ENCODE assay signal across 8 cellular contexts in genomic region chr1:66752000-66752592, GRCh38. TPM values are rescaled to one million over a fixed set of nuclear protein-coding genes. Genes with fewer than 3 reads are reported as not detected.
A peak's percentile ranks its signal among the peaks of the same experiment; 100 is the strongest.
DNase-seq lines count a peak whose midpoint lies in the region; ATAC-seq and TF ChIP-seq lines count a peak whose summit lies in the region.

Gene DYNLT5 (plus strand): TSS chr1:66752459. CDS start chr1:66754659, 2,200 bp downstream.

- no peak within 1 kb of the TSS for H3K9ac ChIP-seq in neural cell (ENCODE audit: low read length)

- peaks cover 13% of the 10 kb centered on the region for H3K4me1 Mint-ChIP-seq in activated CD8-positive, alpha-beta T cell treated with anti-CD3 and anti-CD28 coated beads, Interleukin-2, amount 10 ng/mL, durations not matched to agents 7 days and 5 days (ENCODE audit: low read depth)

- no peaks in the 10 kb centered on the region for H3K9me2 ChIP-seq in neural cell (ENCODE audit: insufficient read depth, low read length)

- no peaks in the 10 kb centered on the region for H3F3A ChIP-seq in neural cell (ENCODE audit: insufficient read depth, low read length, poor library complexity, severe bottlenecking)

- H3K27ac Mint-ChIP-seq in activated CD8-positive, alpha-beta T cell treated with anti-CD3 and anti-CD28 coated beads, Interleukin-2, amount 10 ng/mL, durations not matched to agents 7 days and 5 days = no peak within 1 kb of the TSS

- DNase-seq in stimulated activated CD4-positive, alpha-beta T cell treated with anti-CD3 and anti-CD28 coated beads, Interleukin-15, amount 100 ng/mL, for 24 hours = peak; percentile 34
- no peak for DNase-seq in stimulated activated CD4-positive, alpha-beta T cell treated with anti-CD3 and anti-CD28 coated beads, Interleukin-12 subunit alpha, Interleukin-12 subunit beta, amount 100 ng/mL, for 4 hours
- no peak for DNase-seq in activated CD8-positive, alpha-beta T cell treated with anti-CD3 and anti-CD28 coated beads, Interleukin-2, amount 10 ng/mL, durations not matched to agents 7 days and 5 days
- DNase-seq in HPDE6-E6E7 (ENCODE audit: extremely low spot score) (no peak), NCI-H128 (lab: John Stamatoyannopoulos, UW; ENCODE audit: unreplicated experiment) (no peak), SIG-M5 treated with dmso at 0.1 percent for 504 hours (lab: John Stamatoyannopoulos, UW; ENCODE audit: unreplicated experiment) (no peak)

- TF ChIP-seq POLR2A in gastroesophageal sphincter (IDR thresholded peaks at IDR 0.05) = no peak

- no peak within 1 kb of the TSS for H3K4me2 ChIP-seq in neural cell (ENCODE audit: low read length)

- H3K27me3 ChIP-seq in gastroesophageal sphincter (peaks cover 20% of the 10 kb centered on the region), neural cell (ENCODE audit: insufficient read depth, low read depth, low read length) (peaks cover 21% of the 10 kb centered on the region)

- H3K4me1 ChIP-seq in gastroesophageal sphincter = peaks cover 0 to 18% (median 0%) of the 10 kb centered on the region in 3 donors

- no peaks in the 10 kb centered on the region for H3K9me3 ChIP-seq in gastroesophageal sphincter
- H3K9me3 ChIP-seq in neural cell (ENCODE audit: low read length) = no peaks in the 10 kb centered on the region

- ATAC-seq in activated CD8-positive, alpha-beta T cell treated with anti-CD3 and anti-CD28 coated beads, Interleukin-2, amount 10 ng/mL, durations not matched to agents 7 days and 5 days = peak; percentile 61
- peak; percentile 50 for ATAC-seq in gastroesophageal sphincter

- no peaks in the 10 kb centered on the region for H4K20me1 ChIP-seq in neural cell (ENCODE audit: insufficient read depth)

- H3K79me2 ChIP-seq in neural cell (replicated peaks; ENCODE audit: insufficient read depth, low read length) = no peaks in the 10 kb centered on the region

- peaks cover 40% of the 10 kb centered on the region for H3K27me3 Mint-ChIP-seq in activated CD8-positive, alpha-beta T cell treated with anti-CD3 and anti-CD28 coated beads, Interleukin-2, amount 10 ng/mL, durations not matched to agents 7 days and 5 days (ENCODE audit: low read depth)

- no peak for TF ChIP-seq EP300 in gastroesophageal sphincter (IDR thresholded peaks at IDR 0.05)
- no peak for TF ChIP-seq EP300 in neural cell (conservative IDR thresholded peaks at IDR 0.05; ENCODE audit: poor library complexity, severe bottlenecking)

- H3K9me3 Mint-ChIP-seq in activated CD8-positive, alpha-beta T cell treated with anti-CD3 and anti-CD28 coated beads, Interleukin-2, amount 10 ng/mL, durations not matched to agents 7 days and 5 days (ENCODE audit: insufficient read depth) = no peaks in the 10 kb centered on the region

- H3K36me3 Mint-ChIP-seq in activated CD8-positive, alpha-beta T cell treated with anti-CD3 and anti-CD28 coated beads, Interleukin-2, amount 10 ng/mL, durations not matched to agents 7 days and 5 days (ENCODE audit: low read depth) = no peaks in the 10 kb centered on the region

- CTCF ChIA-PET in activated CD8-positive, alpha-beta T cell treated with anti-CD3 and anti-CD28 coated beads, Interleukin-2, amount 10 ng/mL, durations not matched to agents 7 days and 5 days (lab: Charles Lee) = no interaction called here

- WGBS in gastroesophageal sphincter (ENCODE audit: low coverage in 1 of 2), 2 donors = 33 to 35% methylated on average over 4 of the region's 35 CpGs

- TF ChIP-seq CTCF in gastroesophageal sphincter (IDR thresholded peaks at IDR 0.05) (no peak), neural cell (IDR thresholded peaks at IDR 0.05; ENCODE audit: poor library complexity, severe bottlenecking) (no peak)

- POLR2A ChIA-PET in activated CD8-positive, alpha-beta T cell treated with anti-CD3 and anti-CD28 coated beads, Interleukin-2, amount 10 ng/mL, durations not matched to agents 7 days and 5 days (lab: Charles Lee) = no interaction called here

- TF ChIP-seq RAD21 in neural cell (conservative IDR thresholded peaks at IDR 0.05) = no peak

- no peaks in the 10 kb centered on the region for H3K36me3 ChIP-seq in gastroesophageal sphincter
- no peaks in the 10 kb centered on the region for H3K36me3 ChIP-seq in neural cell (ENCODE audit: insufficient read depth, low read length)

- H2AFZ ChIP-seq in neural cell (ENCODE audit: low read depth, low read length) = no peak within 1 kb of the TSS

- H3K27ac ChIP-seq in gastroesophageal sphincter (peak within 1 kb of the TSS in 2 of 4 donors; percentile 33 to 70), neural cell (ENCODE audit: low read length) (no peak within 1 kb of the TSS)

- H3K4me3 Mint-ChIP-seq in activated CD8-positive, alpha-beta T cell treated with anti-CD3 and anti-CD28 coated beads, Interleukin-2, amount 10 ng/mL, durations not matched to agents 7 days and 5 days = peak within 1 kb of the TSS; percentile 43

- H3K4me3 ChIP-seq in gastroesophageal sphincter (peak within 1 kb of the TSS; percentile 20 to 54), neural cell (ENCODE audit: low read length) (peak within 1 kb of the TSS; percentile 58)

TF ChIP-seq in neural cell, 6 proteins besides CTCF, POLR2A, EP300 and RAD21:
- TF ChIP-seq EZH2 (IDR thresholded peaks at IDR 0.05; ENCODE audit: borderline replicate concordance, insufficient read depth, low read length, poor library complexity, severe bottlenecking) = no peak
- no peak for TF ChIP-seq MXI1 (conservative IDR thresholded peaks at IDR 0.05; ENCODE audit: poor library complexity, severe bottlenecking)
- TF ChIP-seq TAF1 (IDR thresholded peaks at IDR 0.05; ENCODE audit: low read depth) = no peak
- no peak for TF ChIP-seq SMC3 (conservative IDR thresholded peaks at IDR 0.05; ENCODE audit: poor library complexity)

RNA-seq across cellular contexts. Expression of gene DYNLT5, which starts in this region (rescaled TPM):
- total RNA-seq in activated CD8-positive, alpha-beta T cell treated with anti-CD3 and anti-CD28 coated beads, Interleukin-2, amount 10 ng/mL, durations not matched to agents 7 days and 5 days = not detected
- total RNA-seq in gastroesophageal sphincter = 1 to 10 TPM in 3 of 4 donors, under 1 TPM in 1; 0.17 to 3.9 (median 3.0) TPM
- polyA plus RNA-seq in neural cell = not detected in 2 replicates
- polyA minus RNA-seq in neural cell = not detected in 2 replicates

Comparison
In these comparisons a context has a peak if more than half of its experiments do, and no peak if none do; other contexts are left out.
1. Peak in ATAC-seq in activated CD8-positive, alpha-beta T cell treated with anti-CD3 and anti-CD28 coated beads, Interleukin-2, amount 10 ng/mL, durations not matched to agents 7 days and 5 days; RNA of the gene not detected or under 1 TPM.